ENCODE assay signal across 17 cellular contexts in genomic region chr15:63294354-63294753, GRCh38. TPM values are rescaled to one million over a fixed set of nuclear protein-coding genes. Genes with fewer than 3 reads are reported as not detected.
DNase-seq lines count a peak whose midpoint lies in the region; ATAC-seq and TF ChIP-seq lines count a peak whose summit lies in the region.
"Had no signal": no experiment of that assay in that cellular context is flagged by ENCODE, and none has a peak within 500 bp of the region (broad histone marks: within the 10 kb centered on the region; RNA-seq: fewer than 3 reads in every experiment).

No MANE protein-coding gene starts in this region.

- H3K27ac Mint-ChIP-seq in CD14-positive monocyte (peak overlapping the region in 5 of 7 donors; percentile 10 to 74 (median 21)), HFFc6 (0 out of 2 replicates have a peak overlapping the region, but pooled peaks have one; percentile 24)
- H3K27ac Mint-ChIP-seq: B cell; CD8-positive, alpha-beta T cell; H9 had no signal

- TF ChIP-seq POLR2A in prostate gland (IDR thresholded peaks at IDR 0.05), result no peak

- H3K27me3 Mint-ChIP-seq in CD14-positive monocyte (ENCODE audit: low read depth in 3 of 3) (peaks cover 0 to 3% (median 3%) of the 10 kb centered on the region in 3 donors), HFFc6 (ENCODE audit: insufficient read depth) (peaks cover 2% of the 10 kb centered on the region)
- H3K27me3 Mint-ChIP-seq: B cell had no signal

- H3K27me3 ChIP-seq in left lung, result no peaks in the 10 kb centered on the region
- no peaks in the 10 kb centered on the region for H3K27me3 ChIP-seq in neutrophil
- no peaks in the 10 kb centered on the region for H3K27me3 ChIP-seq in prostate gland (replicated peaks; ENCODE audit: insufficient read depth)

- no peaks in the 10 kb centered on the region for H3K9me3 ChIP-seq in left lung
- H3K9me3 ChIP-seq in neutrophil, result no peaks in the 10 kb centered on the region
- no peaks in the 10 kb centered on the region for H3K9me3 ChIP-seq in prostate gland

- H3K4me3 Mint-ChIP-seq in CD14-positive monocyte (peak overlapping the region in 1 of 2 donors; percentile 44), HFFc6 (no peak overlapping the region)
- H3K4me3 Mint-ChIP-seq: B cell; CD8-positive, alpha-beta T cell; H9 had no signal

- H3K4me1 Mint-ChIP-seq in CD14-positive monocyte (peaks cover 21% of the 10 kb centered on the region), HFFc6 (ENCODE audit: low read depth) (peaks cover 53% of the 10 kb centered on the region)
- H3K4me1 Mint-ChIP-seq: H9 had no signal

- H3K9me3 Mint-ChIP-seq in CD14-positive monocyte (no peaks in the 10 kb centered on the region), HFFc6 (peaks cover 4% of the 10 kb centered on the region)
- H3K9me3 Mint-ChIP-seq: CD8-positive, alpha-beta T cell; H9 had no signal

- no peak for TF ChIP-seq CTCF in CD14-positive monocyte (IDR thresholded peaks at IDR 0.05)
- TF ChIP-seq CTCF in HFFc6 (IDR thresholded peaks at IDR 0.05), result no peak
- TF ChIP-seq CTCF in left lung (IDR thresholded peaks at IDR 0.05), result no peak
- no peak for TF ChIP-seq CTCF in neutrophil (IDR thresholded peaks at IDR 0.05)
- no peak for TF ChIP-seq CTCF in prostate gland (IDR thresholded peaks at IDR 0.05)

- H3K4me1 ChIP-seq in left lung (peaks cover 0 to 62% of the 10 kb centered on the region in 2 donors), neutrophil (ENCODE audit: control insufficient read depth in 1 of 2, insufficient read depth in 1 of 2, low read depth in 1 of 2, low read length in 1 of 2) (peaks cover 16 to 28% of the 10 kb centered on the region in 2 experiments), prostate gland (replicated peaks) (no peaks in the 10 kb centered on the region)

- H3K36me3 ChIP-seq in left lung (peaks cover 0 to 14% of the 10 kb centered on the region in 2 donors), neutrophil (peaks cover 25% of the 10 kb centered on the region), prostate gland (no peaks in the 10 kb centered on the region)

- intact Hi-C loops in CD14-positive monocyte (cut with micrococcal nuclease) (loop anchor here in 1 of 2 donors (10.0 kb wide), 2 partner anchors 100 to 300 kb away; partner anchors contain the start of gene FBXL22), left lung (cut with DNase I) (loop anchor here in 1 of 2 donors (5.0 kb wide), 1 partner anchor 108 kb away; no protein-coding TSS in a partner anchor), prostate gland (cut with DNase I) (no loop called here)

- WGBS in prostate gland, result 86% methylated on average over 3 of the region's 3 CpGs

- H3K27ac ChIP-seq in left lung (peak overlapping the region in 1 of 2 donors; percentile 69), neutrophil (peak overlapping the region; percentile 29), prostate gland (no peak overlapping the region)

- H3K4me3 ChIP-seq in left lung (no peak overlapping the region), neutrophil (ENCODE audit: low read depth in 1 of 2, low read length in 1 of 2) (no peak overlapping the region), prostate gland (no peak overlapping the region)

- DNase-seq in CD14-positive monocyte (ENCODE audit: low spot score) (no peak), HFFc6 (no peak), left lung (peak in 1 of 2 donors; percentile 41), NCI-H146 (lab: John Stamatoyannopoulos, UW) (no peak), prostate gland (ENCODE audit: low spot score) (no peak), NCI-H2107 treated with DMSO at 0.1 percent for 48 hours (lab: John Stamatoyannopoulos, UW; ENCODE audit: unreplicated experiment) (no peak), NCI-H1436 (lab: John Stamatoyannopoulos, UW) (no peak)
- DNase-seq: C1 segment of cervical spinal cord; CD8-positive, alpha-beta T cell; COR-L47; DMS153; DMS79 treated with DMSO at 0.1 percent for 48 hours; EL; GOT3; H9 had no signal

- H3K36me3 Mint-ChIP-seq in CD14-positive monocyte (peaks cover 62 to 71% of the 10 kb centered on the region in 2 donors), HFFc6 (ENCODE audit: low read depth) (peaks cover 56% of the 10 kb centered on the region)

- peak; percentile 40 for ATAC-seq in left lung
- ATAC-seq: CD8-positive, alpha-beta T cell had no signal

RNA-seq across cellular contexts. Expression of gene APH1B, which starts 16.9 kb away (rescaled TPM):
- polyA plus RNA-seq in CD14-positive monocyte, result 10 to 100 TPM; 54.8 to 57.1 TPM
- 10 to 100 TPM; 23.7 to 38.7 (median 33.6) TPM for total RNA-seq in HFFc6 (2021; fragmentation: NEBNext Ultra II Directional; extraction: Animal tissue kit (Norgen Biotek cat#: 25700))
- total RNA-seq in left lung (10 to 100 TPM; 24.0 to 32.2 TPM), prostate gland (10 to 100 TPM; 20.0 to 35.0 TPM)
